In the genomic region with DNA sequence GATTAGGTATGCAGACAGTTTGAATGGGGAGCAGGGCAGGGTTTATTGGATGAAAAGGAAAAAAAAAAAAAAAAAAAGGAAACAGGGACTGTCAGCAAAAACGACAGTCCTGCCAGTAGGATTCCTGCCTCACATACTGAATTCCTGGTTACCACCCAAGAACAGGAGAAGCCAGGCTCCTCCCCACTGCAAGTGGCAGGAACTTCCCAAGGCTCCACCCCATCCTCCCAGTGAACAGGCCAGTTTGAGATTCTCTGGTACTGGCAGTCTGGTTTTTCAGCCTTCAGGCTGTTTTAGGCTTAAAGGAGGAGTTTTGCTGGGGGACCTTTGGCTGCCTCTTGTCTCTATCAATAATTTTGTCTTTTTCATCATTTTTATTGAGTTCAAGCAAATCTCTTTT, we compare ENCODE assay signal across 21 cellular contexts.
DNase-seq lines count a peak whose midpoint lies in the region; ATAC-seq, FAIRE-seq and TF ChIP-seq lines count a peak whose summit lies in the region.
"Had no signal": no experiment of that assay in that cellular context is flagged by ENCODE, and none has a peak within 500 bp of the region (broad histone marks: within the 10 kb centered on the region; RNA-seq: fewer than 3 reads in every experiment).

No MANE protein-coding gene starts in this region.

- CTCF ChIA-PET in MCF 10A (lab: Yijun Ruan, JAX) = no interaction called here
- CTCF ChIA-PET in CD4-positive, alpha-beta T cell (lab: Charles Lee) = no interaction called here

- no peaks in the 10 kb centered on the region for H3K36me3 Mint-ChIP-seq in MCF 10A (ENCODE audit: insufficient read depth, unreplicated experiment)
- no peaks in the 10 kb centered on the region for H3K36me3 Mint-ChIP-seq in CD4-positive, alpha-beta T cell (ENCODE audit: low read depth)
- H3K36me3 Mint-ChIP-seq: CD8-positive, alpha-beta T cell had no signal

- H3K4me3 Mint-ChIP-seq in MCF 10A (ENCODE audit: unreplicated experiment) = no peak overlapping the region
- no peak overlapping the region for H3K4me3 Mint-ChIP-seq in CD4-positive, alpha-beta T cell
- H3K4me3 Mint-ChIP-seq: CD8-positive, alpha-beta T cell; HFFc6 had no signal

- no peaks in the 10 kb centered on the region for H3K36me3 ChIP-seq in breast epithelium
- H3K36me3 ChIP-seq: BE2C had no signal

- no TSS peak for BruUV-seq in MCF 10A (replicated peaks; lab: Mats Ljungman, UMichigan)

- POLR2A ChIA-PET in MCF 10A (lab: Yijun Ruan, JAX) = no interaction called here
- POLR2A ChIA-PET in CD4-positive, alpha-beta T cell (lab: Charles Lee) = no interaction called here

- no peaks in the 10 kb centered on the region for H3K27me3 Mint-ChIP-seq in MCF 10A (ENCODE audit: insufficient read depth, unreplicated experiment)
- no peaks in the 10 kb centered on the region for H3K27me3 Mint-ChIP-seq in CD4-positive, alpha-beta T cell

- TF ChIP-seq POLR2A in breast epithelium (IDR thresholded peaks at IDR 0.05) = no peak

- ATAC-seq in HG02970 (IDR thresholded peaks at IDR 0.05; ENCODE audit: low FRiP score, unreplicated experiment) = no peak
- no peak for ATAC-seq in HG03095 (IDR thresholded peaks at IDR 0.05; ENCODE audit: unreplicated experiment)
- ATAC-seq in CD4-positive, alpha-beta T cell (ENCODE audit: poor library complexity) = no peak
- ATAC-seq: CD8-positive, alpha-beta T cell had no signal

- no peak overlapping the region for H3K4me3 ChIP-seq in breast epithelium

- H3K27me3 ChIP-seq in breast epithelium = no peaks in the 10 kb centered on the region
- no peaks in the 10 kb centered on the region for H3K27me3 ChIP-seq in CD4-positive, alpha-beta T cell (ENCODE audit: control insufficient read depth, insufficient read depth, low read length)
- H3K27me3 ChIP-seq: BE2C had no signal

- DNase-seq in MCF 10A (ENCODE audit: unreplicated experiment) (peak; percentile 38), breast epithelium (ENCODE audit: low spot score in 2 of 2) (no peak), SK-MEL-5 (ENCODE audit: low read depth, low spot score) (peak; percentile 11), kidney tubule cell (ENCODE audit: low spot score) (peak; percentile 47), HTR-8/SVneo (ENCODE audit: insufficient read length, low spot score) (no peak)
- DNase-seq in CD4-positive, alpha-beta T cell = no peak
- DNase-seq: BE2C; CD8-positive, alpha-beta T cell; DMS53; EL; HFFc6; NCI-H1694 treated with DMSO at 0.1 percent for 48 hours; NK-92 treated with Interleukin-12 subunit alpha and Interleukin-12 subunit beta, amount 100 ng/mL, for 24 hours; SHP77; SK-N-SH had no signal

- peaks cover 8% of the 10 kb centered on the region for H3K9me3 Mint-ChIP-seq in MCF 10A (ENCODE audit: unreplicated experiment)
- no peaks in the 10 kb centered on the region for H3K9me3 Mint-ChIP-seq in CD4-positive, alpha-beta T cell
- H3K9me3 Mint-ChIP-seq: CD8-positive, alpha-beta T cell had no signal

- H3K4me1 Mint-ChIP-seq in MCF 10A (ENCODE audit: insufficient read depth, unreplicated experiment) = no peaks in the 10 kb centered on the region
- H3K4me1 Mint-ChIP-seq in CD4-positive, alpha-beta T cell (ENCODE audit: low read depth) = no peaks in the 10 kb centered on the region

- no peak overlapping the region for H3K27ac ChIP-seq in breast epithelium
- no peak overlapping the region for H3K27ac ChIP-seq in CD4-positive, alpha-beta T cell (ENCODE audit: low read depth, low read length)
- H3K27ac ChIP-seq: 22Rv1 had no signal

- no peak for FAIRE-seq in HTR-8/SVneo (lab: Jason Lieb, UNC)
- FAIRE-seq: GM12892, GM18507, H1 had no signal

- in situ Hi-C loops in SK-MEL-5 (cut with HindIII; ENCODE audit: low pct_unique_long_range_greater_than_20kb, low sequenced_read_pairs) = no loop called here

- intact Hi-C loops in MCF 10A (cut with micrococcal nuclease) = no loop called here
- intact Hi-C loops in breast epithelium (cut with DNase I; ENCODE audit: low total_unique reads) = no loop called here
- intact Hi-C loops in CD4-positive, alpha-beta T cell (cut with DNase I, micrococcal nuclease) = no loop called here

- H3K9me3 ChIP-seq in breast epithelium = peaks cover 0 to 5% of the 10 kb centered on the region in 2 donors
- no peaks in the 10 kb centered on the region for H3K9me3 ChIP-seq in CD4-positive, alpha-beta T cell (ENCODE audit: control insufficient read depth, low read length)
- H3K9me3 ChIP-seq: BE2C, SK-N-SH had no signal

- no peak overlapping the region for H3K27ac Mint-ChIP-seq in MCF 10A (ENCODE audit: low read depth, unreplicated experiment)
- no peak overlapping the region for H3K27ac Mint-ChIP-seq in CD4-positive, alpha-beta T cell
- H3K27ac Mint-ChIP-seq: CD8-positive, alpha-beta T cell; HFFc6 had no signal

- no peak for TF ChIP-seq CTCF in MCF 10A (IDR thresholded peaks at IDR 0.05; ENCODE audit: unreplicated experiment)
- TF ChIP-seq CTCF in breast epithelium (IDR thresholded peaks at IDR 0.05) = no peak
- no peak for TF ChIP-seq CTCF in CD4-positive, alpha-beta T cell (IDR thresholded peaks at IDR 0.05)

- H3K4me1 ChIP-seq in breast epithelium = no peaks in the 10 kb centered on the region
- H3K4me1 ChIP-seq: BE2C had no signal

Comparison
In these comparisons a context has a peak if more than half of its experiments do, and no peak if none do; other contexts are left out.
1. DNase-seq: peak in MCF 10A (single experiment), SK-MEL-5 (single experiment) and kidney tubule cell (single experiment); none in breast epithelium (0 of 2), HTR-8/SVneo (single experiment) and CD4-positive, alpha-beta T cell (0 of 10).